In genomic region chr15:56587686-56588085, GRCh38 we compare ENCODE assay signal across 13 cellular contexts.
"Had no signal": no experiment of that assay in that cellular context is flagged by ENCODE, and none has a peak within 500 bp of the region (broad histone marks: within the 10 kb centered on the region; RNA-seq: fewer than 3 reads in every experiment).

No MANE protein-coding gene starts in this region.

- H3K27ac ChIP-seq: esophagus squamous epithelium, gastrocnemius medialis, testis, upper lobe of right lung had no signal

- DNase-seq: activated CD4-positive, alpha-beta T cell treated with anti-CD3 and anti-CD28 coated beads, Interleukin-2, amount 50 U/mL, for 4 hours; activated gamma-delta T cell; activated naive CD8-positive, alpha-beta T cell treated with anti-CD3 and anti-CD28 coated beads for 36 hours; activated T-cell treated with anti-CD3 and anti-CD28 coated beads, Interleukin-2, amount 50 U/mL, for 48 hours; anterior cingulate cortex; esophagus squamous epithelium; gastrocnemius medialis; stimulated activated CD4-positive, alpha-beta T cell treated with anti-CD3 and anti-CD28 coated beads, Interleukin-4, amount 100 ng/mL, for 24 hours; stimulated activated naive CD8-positive, alpha-beta T cell treated with anti-CD3 and anti-CD28 coated beads, Interleukin-15, amount 100 ng/mL, for 72 hours; T-helper 2 cell; testis; upper lobe of right lung had no signal

- H3K36me3 ChIP-seq: esophagus squamous epithelium, gastrocnemius medialis, upper lobe of right lung had no signal

- H3K4me1 ChIP-seq: esophagus squamous epithelium, gastrocnemius medialis, testis, upper lobe of right lung had no signal

- H3K27me3 ChIP-seq: esophagus squamous epithelium, gastrocnemius medialis, testis, upper lobe of right lung had no signal

- ATAC-seq: activated CD4-positive, CD25-positive, alpha-beta regulatory T cell treated with anti-CD3 and anti-CD28 coated beads, Interleukin-2, amount 50 U/mL, for 24 hours; gastrocnemius medialis; stimulated activated naive CD8-positive, alpha-beta T cell treated with anti-CD3 and anti-CD28 coated beads, Interleukin-15, amount 100 ng/mL, for 72 hours; upper lobe of right lung had no signal

- H3K9me3 ChIP-seq: testis had no signal

- H3K4me3 ChIP-seq: esophagus squamous epithelium, gastrocnemius medialis, testis, upper lobe of right lung had no signal
